Comparison of ENCODE assay signal across 7 cellular contexts in the genomic region with DNA sequence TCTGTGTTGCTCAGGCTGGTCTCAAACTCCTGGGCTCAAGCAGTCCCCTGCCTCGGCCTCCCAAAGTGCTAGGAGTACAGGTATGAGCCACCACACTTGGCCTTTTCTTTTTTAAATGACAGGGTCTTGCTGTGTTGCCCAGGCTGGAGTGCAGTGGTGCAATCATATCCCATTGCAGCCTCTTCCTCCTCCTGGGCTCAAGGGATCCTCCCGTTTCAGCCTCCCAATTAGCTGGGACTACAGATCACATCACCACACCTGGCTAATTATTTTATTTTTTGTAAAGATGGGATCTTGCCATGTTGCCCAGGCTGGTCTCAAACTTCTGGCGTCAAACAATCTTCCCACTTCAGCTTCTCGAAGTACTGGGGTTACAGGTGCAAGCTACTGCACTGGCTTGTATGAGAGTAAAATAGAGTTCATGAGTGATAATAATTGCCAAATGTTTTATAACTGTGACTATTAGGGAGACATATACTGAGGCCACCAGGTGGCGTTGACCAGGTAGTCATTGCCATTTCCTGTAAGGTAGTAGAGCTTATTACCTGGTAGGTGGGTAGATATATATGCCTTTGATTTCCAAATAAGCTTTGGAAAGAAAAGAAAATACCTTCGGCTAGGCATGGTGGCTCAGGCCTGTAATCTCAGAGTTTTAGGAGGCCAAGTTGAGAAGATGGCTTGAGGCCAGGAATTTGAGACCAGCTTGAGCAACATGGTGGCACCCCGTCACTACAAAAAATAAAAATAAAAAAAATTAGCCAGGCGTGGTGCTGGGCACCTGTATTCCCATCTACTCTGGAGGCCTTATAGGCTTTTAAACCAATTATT. TPM values are rescaled to one million over a fixed set of nuclear protein-coding genes. Genes with fewer than 3 reads are reported as not detected.
DNase-seq lines count a peak whose midpoint lies in the region; ATAC-seq and TF ChIP-seq lines count a peak whose summit lies in the region.

No MANE protein-coding gene starts in this region.

- no peak overlapping the region for H3K27ac ChIP-seq in HEK293 (ENCODE audit: extremely low read depth, low read depth, low read length)
- H3K27ac ChIP-seq in lung (ENCODE audit: low read depth in 1 of 2, low read length in 1 of 2): no peak overlapping the region

- H3K4me3 ChIP-seq in GM12875 (ENCODE audit: low read depth, low read length) (no peak overlapping the region), HEK293 (ENCODE audit: low read depth, low read length) (no peak overlapping the region), lung (no peak overlapping the region)

- in situ Hi-C loops in SK-MEL-5 (cut with HindIII; ENCODE audit: low pct_unique_long_range_greater_than_20kb, low sequenced_read_pairs): no loop called here

- peak; percentile 49; the same call in 1 of the 2 replicates for TF ChIP-seq CTCF in GM12875 (IDR thresholded peaks at IDR 0.05; ENCODE audit: borderline replicate concordance, insufficient read depth, low read depth, low read length)
- no peak for TF ChIP-seq CTCF in HEK293 (tag by site-specific recombination; IDR thresholded peaks at IDR 0.05)
- TF ChIP-seq CTCF in lung (IDR thresholded peaks at IDR 0.05; ENCODE audit: control extremely low read depth, extremely low read depth): peak; percentile 11

- ATAC-seq in lung (ENCODE audit: insufficient read depth, low FRiP score): no peak
- no peak for ATAC-seq in Right ventricle myocardium inferior

- 86 to 89% methylated on average over 8 of the region's 8 CpGs for WGBS in lung, 2 donors

- POLR2A ChIA-PET in HEK293 (lab: Yijun Ruan, JAX): no interaction called here

- intact Hi-C loops in Right ventricle myocardium inferior (cut with DNase I): loop anchor here (5.0 to 10.0 kb wide), 2 partner anchors 58 to 140 kb away; a partner anchor contains a TSS

- DNase-seq in SK-MEL-5 (ENCODE audit: low read depth, low spot score) (peak; percentile 16), lung (ENCODE audit: low spot score) (no peak), Right ventricle myocardium inferior (ENCODE audit: missing footprints) (no peak), putamen (ENCODE audit: low spot score) (no peak), A172 (ENCODE audit: low spot score) (no peak)

- H3K4me1 ChIP-seq in HEK293 (ENCODE audit: control insufficient read depth, insufficient read depth, low read length) (no peaks in the 10 kb centered on the region; the same call in 1 of the 2 replicates), lung (ENCODE audit: control insufficient read depth in 2 of 2, insufficient read depth in 2 of 2, low read length in 2 of 2) (peaks cover 4 to 9% of the 10 kb centered on the region in 2 donors)

- H3K36me3 ChIP-seq in HEK293 (ENCODE audit: control insufficient read depth in 2 of 2, insufficient read depth in 1 of 2, low read length in 2 of 2) (peaks cover 7 to 36% of the 10 kb centered on the region in 2 experiments; a peak in 2 of 3 replicates), lung (ENCODE audit: control insufficient read depth in 2 of 2, insufficient read depth in 2 of 2, low read length in 2 of 2) (peaks cover 0 to 6% of the 10 kb centered on the region in 2 donors)

- H3K27me3 ChIP-seq in lung (ENCODE audit: control insufficient read depth, insufficient read depth): no peaks in the 10 kb centered on the region

- no peaks in the 10 kb centered on the region for H3K9me3 ChIP-seq in HEK293 (ENCODE audit: control insufficient read depth, insufficient read depth, low read depth, low read length)
- H3K9me3 ChIP-seq in lung (ENCODE audit: control insufficient read depth in 2 of 2, insufficient read depth in 1 of 2, low read length in 1 of 2): peaks cover 0 to 2% of the 10 kb centered on the region in 2 donors

- CTCF ChIA-PET in HEK293 (lab: Yijun Ruan, JAX): interaction anchor here (0.5 to 4.7 kb wide), 18 partner anchors 10 to 795 kb away, joined by 3 to 76 read pairs (median 3); no protein-coding TSS in a partner anchor

TF ChIP-seq in HEK293, 187 proteins besides CTCF, POLR2A, EP300 and RAD21:
- TF ChIP-seq ZNF121 (tag by site-specific recombination; IDR thresholded peaks at IDR 0.05) (peak; percentile 87), ZNF510 (tag by site-specific recombination; IDR thresholded peaks at IDR 0.05; ENCODE audit: insufficient replicate concordance) (no peak)

RNA-seq across cellular contexts. Expression of a gene that starts 5.4 kb away (rescaled TPM):
- total RNA-seq in SK-MEL-5 (2014; rRNA removed; shearing (Covaris generic)): 11.1 and 12.5 TPM in 2 replicates
- polyA plus RNA-seq in SK-MEL-5 (2015; cell fraction: cytosol; rRNA removed): 11.0 and 11.4 TPM in 2 replicates
- 1.7 and 2.0 TPM in 2 replicates for polyA plus RNA-seq in SK-MEL-5 (2015; cell fraction: nucleus; rRNA removed)
- total RNA-seq in lung (10 to 100 TPM; 14.1 to 16.2 TPM), Right ventricle myocardium inferior (22.5 TPM)
- polyA plus RNA-seq in lung: 10 to 100 TPM; 11.0 to 14.9 TPM
- 10.9 and 12.3 TPM in 2 replicates for total RNA-seq in A172 (2014; rRNA removed; shearing (Covaris generic))
